In the genomic region with DNA sequence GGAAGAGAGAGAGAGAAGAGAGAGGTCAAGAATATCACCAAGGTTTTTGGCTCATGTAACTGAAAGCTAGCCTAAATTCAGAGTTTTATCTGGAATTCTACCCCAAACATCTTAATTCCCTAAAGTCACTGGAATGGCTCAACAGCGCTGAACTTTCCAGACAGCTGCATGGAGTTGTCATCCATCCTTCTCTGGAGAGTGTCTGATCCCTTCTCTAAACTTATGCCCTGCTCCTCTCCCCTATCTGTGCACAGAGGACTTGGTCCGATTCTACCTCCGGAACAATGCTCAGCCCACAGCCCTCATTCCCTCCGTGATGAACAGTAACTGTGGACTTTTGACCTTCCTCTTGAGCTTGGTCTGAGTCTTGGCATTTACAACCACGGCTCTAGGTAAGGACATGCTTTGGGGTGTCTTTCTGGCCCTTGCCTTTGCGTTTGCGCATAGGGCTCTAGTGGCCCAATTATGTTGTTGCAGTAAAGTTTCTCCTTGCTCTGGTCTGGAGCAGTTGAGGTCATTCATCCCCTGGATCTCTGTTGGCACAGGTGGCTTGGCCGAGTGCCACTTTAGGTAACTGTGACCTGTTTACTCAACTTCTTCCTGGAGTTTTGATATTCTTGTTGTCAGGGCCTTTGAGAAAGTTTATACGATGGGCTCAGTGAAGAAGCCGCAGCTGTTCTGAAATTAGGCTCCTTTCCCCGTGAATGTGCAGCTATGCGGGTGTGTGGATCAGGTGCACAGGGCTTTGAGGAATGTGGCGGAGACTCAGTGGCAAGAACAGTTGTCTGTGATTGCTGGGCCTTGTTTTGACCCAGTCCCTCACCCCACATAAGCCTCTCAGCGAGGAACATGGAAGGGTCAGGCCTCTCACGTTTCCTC, we compare ENCODE assay signal across 8 cellular contexts. TPM values are rescaled to one million over a fixed set of nuclear protein-coding genes. Genes with fewer than 3 reads are reported as not detected.
DNase-seq lines count a peak whose midpoint lies in the region; FAIRE-seq and TF ChIP-seq lines count a peak whose summit lies in the region.
"Had no signal": no experiment of that assay in that cellular context is flagged by ENCODE, and none has a peak within 500 bp of the region (broad histone marks: within the 10 kb centered on the region; RNA-seq: fewer than 3 reads in every experiment).

No MANE protein-coding gene starts in this region.

- FAIRE-seq in kidney (lab: Jason Lieb, UNC), result no peak

- H3K4me1 ChIP-seq in kidney (ENCODE audit: control insufficient read depth in 1 of 2, insufficient read depth in 1 of 2, low read depth in 1 of 2, low read length in 2 of 2) (peaks cover 12 to 14% of the 10 kb centered on the region in 2 donors), spleen (peaks cover 16 to 37% (median 23%) of the 10 kb centered on the region in 6 donors)

- TF ChIP-seq CTCF in kidney (IDR thresholded peaks at IDR 0.05; ENCODE audit: borderline replicate concordance, extremely low read depth, insufficient read depth) (no peak), spleen (IDR thresholded peaks at IDR 0.05 in 8 of 11, conservative IDR thresholded peaks at IDR 0.05 in 3 of 11) (no peak)

- H3K9ac ChIP-seq in kidney (ENCODE audit: low read length in 2 of 2), result peak overlapping the region in 1 of 2 donors; percentile 25

- H3K27me3 Mint-ChIP-seq in IgD-negative memory B cell, result peaks cover 1% of the 10 kb centered on the region
- H3K27me3 Mint-ChIP-seq in activated T-helper 1 cell treated with anti-CD3 and anti-CD28 coated beads, Interleukin-12 subunit alpha, Interleukin-12 subunit beta, Interleukin-2, Interleukin-4 antibody, amounts not matched to agents 30 ng/mL and 10 ng/mL and 1 ng/mL, durations not matched to agents 14 hours and 24 hours and 36 hours (ENCODE audit: insufficient read depth), result no peaks in the 10 kb centered on the region

- no peak for DNase-seq in activated T-helper 1 cell treated with anti-CD3 and anti-CD28 coated beads, Interleukin-12 subunit alpha, Interleukin-12 subunit beta, Interleukin-2, Interleukin-4 antibody, amounts not matched to agents 30 ng/mL and 10 ng/mL and 1 ng/mL, durations not matched to agents 14 hours and 24 hours and 36 hours (ENCODE audit: low spot score)
- DNase-seq in kidney (no peak), spleen (no peak), 8988T (no peak), NCI-H226 (no peak), SK-N-DZ (ENCODE audit: low spot score) (no peak)

- H3K36me3 ChIP-seq in kidney (ENCODE audit: control insufficient read depth in 1 of 2, insufficient read depth in 2 of 2, low read length in 2 of 2) (no peaks in the 10 kb centered on the region), spleen (no peaks in the 10 kb centered on the region)
- H3K36me3 ChIP-seq: brain microvascular endothelial cell had no signal

- H3K4me3 Mint-ChIP-seq in IgD-negative memory B cell, result peak overlapping the region in 3 of 4 donors; percentile 63 to 72 (median 65)
- no peak overlapping the region for H3K4me3 Mint-ChIP-seq in activated T-helper 1 cell treated with anti-CD3 and anti-CD28 coated beads, Interleukin-12 subunit alpha, Interleukin-12 subunit beta, Interleukin-2, Interleukin-4 antibody, amounts not matched to agents 30 ng/mL and 10 ng/mL and 1 ng/mL, durations not matched to agents 14 hours and 24 hours and 36 hours

- H3K9me3 ChIP-seq in kidney (ENCODE audit: control insufficient read depth in 1 of 2, low read length in 2 of 2), result no peaks in the 10 kb centered on the region
- no peaks in the 10 kb centered on the region for H3K9me3 ChIP-seq in spleen

- H3K36me3 Mint-ChIP-seq in IgD-negative memory B cell, result peaks cover 2% of the 10 kb centered on the region
- H3K36me3 Mint-ChIP-seq in activated T-helper 1 cell treated with anti-CD3 and anti-CD28 coated beads, Interleukin-12 subunit alpha, Interleukin-12 subunit beta, Interleukin-2, Interleukin-4 antibody, amounts not matched to agents 30 ng/mL and 10 ng/mL and 1 ng/mL, durations not matched to agents 14 hours and 24 hours and 36 hours (ENCODE audit: low read depth), result peaks cover 13% of the 10 kb centered on the region

- intact Hi-C loops in activated T-helper 1 cell treated with anti-CD3 and anti-CD28 coated beads, Interleukin-12 subunit alpha, Interleukin-12 subunit beta, Interleukin-2, Interleukin-4 antibody, amounts not matched to agents 30 ng/mL and 10 ng/mL and 1 ng/mL, durations not matched to agents 14 hours and 24 hours and 36 hours (cut with micrococcal nuclease), result no loop called here
- intact Hi-C loops in kidney (cut with DNase I), result loop anchor here (10.0 kb wide), 1 partner anchor 50 kb away; no protein-coding TSS in a partner anchor
- intact Hi-C loops in spleen (cut with DNase I; ENCODE audit: low total_unique reads), result no loop called here

- H3K27ac ChIP-seq in kidney (ENCODE audit: low read depth in 2 of 2, low read length in 2 of 2) (peak overlapping the region; percentile 60 to 66), spleen (peak overlapping the region; percentile 81 to 93 (median 86))
- H3K27ac ChIP-seq: brain microvascular endothelial cell had no signal

- H3K4me1 Mint-ChIP-seq in IgD-negative memory B cell, result peaks cover 41 to 51% (median 47%) of the 10 kb centered on the region in 3 donors
- peaks cover 53% of the 10 kb centered on the region for H3K4me1 Mint-ChIP-seq in activated T-helper 1 cell treated with anti-CD3 and anti-CD28 coated beads, Interleukin-12 subunit alpha, Interleukin-12 subunit beta, Interleukin-2, Interleukin-4 antibody, amounts not matched to agents 30 ng/mL and 10 ng/mL and 1 ng/mL, durations not matched to agents 14 hours and 24 hours and 36 hours (ENCODE audit: low read depth)

- peak overlapping the region; percentile 88 to 100 (median 99) for H3K27ac Mint-ChIP-seq in IgD-negative memory B cell
- peak overlapping the region; percentile 94 for H3K27ac Mint-ChIP-seq in activated T-helper 1 cell treated with anti-CD3 and anti-CD28 coated beads, Interleukin-12 subunit alpha, Interleukin-12 subunit beta, Interleukin-2, Interleukin-4 antibody, amounts not matched to agents 30 ng/mL and 10 ng/mL and 1 ng/mL, durations not matched to agents 14 hours and 24 hours and 36 hours

- no peaks in the 10 kb centered on the region for H3K27me3 ChIP-seq in spleen (replicated peaks in 1 of 7)
- H3K27me3 ChIP-seq: brain microvascular endothelial cell had no signal

- H3K9me3 Mint-ChIP-seq in IgD-negative memory B cell, result no peaks in the 10 kb centered on the region
- no peaks in the 10 kb centered on the region for H3K9me3 Mint-ChIP-seq in activated T-helper 1 cell treated with anti-CD3 and anti-CD28 coated beads, Interleukin-12 subunit alpha, Interleukin-12 subunit beta, Interleukin-2, Interleukin-4 antibody, amounts not matched to agents 30 ng/mL and 10 ng/mL and 1 ng/mL, durations not matched to agents 14 hours and 24 hours and 36 hours

- WGBS in spleen, 5 donors, result 90 to 94% (median 93%) methylated on average over 12 to 15 of the region's 15 CpGs

- TF ChIP-seq POLR2A in spleen (IDR thresholded peaks at IDR 0.05), result no peak

- H3K4me3 ChIP-seq in kidney (ENCODE audit: low read length in 2 of 2) (peak overlapping the region; percentile 10 to 44), spleen (peak overlapping the region in 1 of 8 donors; percentile 43)

RNA-seq across cellular contexts. Expression of a gene that starts 18.4 kb away (rescaled TPM):
- 99.1 TPM for polyA plus RNA-seq in IgD-negative memory B cell
- total RNA-seq in activated T-helper 1 cell treated with anti-CD3 and anti-CD28 coated beads, Interleukin-12 subunit alpha, Interleukin-12 subunit beta, Interleukin-2, Interleukin-4 antibody, amounts not matched to agents 30 ng/mL and 10 ng/mL and 1 ng/mL, durations not matched to agents 14 hours and 24 hours and 36 hours, result 0.54 and 1.4 TPM in 2 replicates
- 3.3 TPM for total RNA-seq in kidney
- polyA plus RNA-seq in kidney (ENCODE audit: insufficient read depth, low read depth, low replicate concordance), result 0.28 TPM
- total RNA-seq in spleen, result 10 to 100 TPM; 20.6 to 39.2 (median 27.4) TPM
- polyA plus RNA-seq in spleen, result 10 to 100 TPM; 11.6 to 17.9 (median 14.6) TPM
- polyA plus RNA-seq in SK-N-DZ (2014; cell fraction: cytosol; rRNA removed), result not detected in 2 replicates
- polyA plus RNA-seq in SK-N-DZ (2014; cell fraction: nucleus; rRNA removed), result not detected in 2 replicates
